In the genomic region with DNA sequence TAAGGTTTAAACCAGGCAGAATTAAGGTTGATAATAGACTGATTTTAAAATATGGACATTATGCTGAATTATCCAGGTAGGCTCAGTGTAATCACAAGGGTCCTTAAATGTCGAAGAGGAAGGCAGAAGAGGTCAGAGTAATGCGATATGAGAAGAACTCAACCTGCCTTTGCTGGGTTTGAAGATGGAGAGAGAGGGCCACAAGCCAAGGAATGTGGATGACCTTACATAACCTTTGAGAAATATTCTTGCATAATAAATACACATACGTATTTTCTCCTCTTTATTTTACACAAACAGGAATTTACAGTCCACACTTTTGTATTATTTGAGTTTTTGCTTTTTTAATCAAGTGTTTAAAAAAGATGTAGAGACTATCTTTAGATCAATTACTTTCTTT, we compare ENCODE assay signal across 2 cellular contexts.
TF ChIP-seq lines count a peak whose summit lies in the region.

No MANE protein-coding gene starts in this region.

TF ChIP-seq in liver, 16 proteins besides CTCF, POLR2A, EP300 and RAD21:
- TF ChIP-seq SP1 (IDR thresholded peaks at IDR 0.05) (no peak), GABPA (IDR thresholded peaks at IDR 0.05 in 1 of 2, conservative IDR thresholded peaks at IDR 0.05 in 1 of 2) (no peak), RXRA (IDR thresholded peaks at IDR 0.05) (peak; percentile 35 to 37)
TF ChIP-seq in liver: peak in this region for 1.

TF ChIP-seq in HepG2, 621 proteins besides CTCF, POLR2A, EP300 and RAD21:
- TF ChIP-seq FOXJ3 (CRISPR knock-in tag; IDR thresholded peaks at IDR 0.05; ENCODE audit: borderline replicate concordance) (no peak), ZNF530 (CRISPR knock-in tag; IDR thresholded peaks at IDR 0.05; ENCODE audit: low read depth) (no peak), ZNF235 (CRISPR knock-in tag; IDR thresholded peaks at IDR 0.05; ENCODE audit: borderline replicate concordance) (no peak), ZNF772 (CRISPR knock-in tag; IDR thresholded peaks at IDR 0.05) (no peak), ZNF564 (CRISPR knock-in tag; IDR thresholded peaks at IDR 0.05) (no peak), KLF9 (CRISPR knock-in tag; IDR thresholded peaks at IDR 0.05; ENCODE audit: low read depth) (no peak), TERF1 (CRISPR knock-in tag; IDR thresholded peaks at IDR 0.05) (no peak), ZNF713 (CRISPR knock-in tag; IDR thresholded peaks at IDR 0.05) (no peak), MIXL1 (CRISPR knock-in tag; IDR thresholded peaks at IDR 0.05) (no peak)
- TF ChIP-seq, protein P1, sequence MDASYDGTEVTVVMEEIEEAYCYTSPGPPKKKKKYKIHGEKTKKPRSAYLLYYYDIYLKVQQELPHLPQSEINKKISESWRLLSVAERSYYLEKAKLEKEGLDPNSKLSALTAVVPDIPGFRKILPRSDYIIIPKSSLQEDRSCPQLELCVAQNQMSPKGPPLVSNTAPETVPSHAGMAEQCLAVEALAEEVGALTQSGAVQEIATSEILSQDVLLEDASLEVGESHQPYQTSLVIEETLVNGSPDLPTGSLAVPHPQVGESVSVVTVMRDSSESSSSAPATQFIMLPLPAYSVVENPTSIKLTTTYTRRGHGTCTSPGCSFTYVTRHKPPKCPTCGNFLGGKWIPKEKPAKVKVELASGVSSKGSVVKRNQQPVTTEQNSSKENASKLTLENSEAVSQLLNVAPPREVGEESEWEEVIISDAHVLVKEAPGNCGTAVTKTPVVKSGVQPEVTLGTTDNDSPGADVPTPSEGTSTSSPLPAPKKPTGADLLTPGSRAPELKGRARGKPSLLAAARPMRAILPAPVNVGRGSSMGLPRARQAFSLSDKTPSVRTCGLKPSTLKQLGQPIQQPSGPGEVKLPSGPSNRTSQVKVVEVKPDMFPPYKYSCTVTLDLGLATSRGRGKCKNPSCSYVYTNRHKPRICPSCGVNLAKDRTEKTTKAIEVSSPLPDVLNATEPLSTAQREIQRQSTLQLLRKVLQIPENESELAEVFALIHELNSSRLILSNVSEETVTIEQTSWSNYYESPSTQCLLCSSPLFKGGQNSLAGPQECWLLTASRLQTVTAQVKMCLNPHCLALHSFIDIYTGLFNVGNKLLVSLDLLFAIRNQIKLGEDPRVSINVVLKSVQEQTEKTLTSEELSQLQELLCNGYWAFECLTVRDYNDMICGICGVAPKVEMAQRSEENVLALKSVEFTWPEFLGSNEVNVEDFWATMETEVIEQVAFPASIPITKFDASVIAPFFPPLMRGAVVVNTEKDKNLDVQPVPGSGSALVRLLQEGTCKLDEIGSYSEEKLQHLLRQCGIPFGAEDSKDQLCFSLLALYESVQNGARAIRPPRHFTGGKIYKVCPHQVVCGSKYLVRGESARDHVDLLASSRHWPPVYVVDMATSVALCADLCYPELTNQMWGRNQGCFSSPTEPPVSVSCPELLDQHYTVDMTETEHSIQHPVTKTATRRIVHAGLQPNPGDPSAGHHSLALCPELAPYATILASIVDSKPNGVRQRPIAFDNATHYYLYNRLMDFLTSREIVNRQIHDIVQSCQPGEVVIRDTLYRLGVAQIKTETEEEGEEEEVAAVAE (CRISPR knock-in tag; IDR thresholded peaks at IDR 0.05; ENCODE audit: borderline replicate concordance): no peak
